In the genomic region with DNA sequence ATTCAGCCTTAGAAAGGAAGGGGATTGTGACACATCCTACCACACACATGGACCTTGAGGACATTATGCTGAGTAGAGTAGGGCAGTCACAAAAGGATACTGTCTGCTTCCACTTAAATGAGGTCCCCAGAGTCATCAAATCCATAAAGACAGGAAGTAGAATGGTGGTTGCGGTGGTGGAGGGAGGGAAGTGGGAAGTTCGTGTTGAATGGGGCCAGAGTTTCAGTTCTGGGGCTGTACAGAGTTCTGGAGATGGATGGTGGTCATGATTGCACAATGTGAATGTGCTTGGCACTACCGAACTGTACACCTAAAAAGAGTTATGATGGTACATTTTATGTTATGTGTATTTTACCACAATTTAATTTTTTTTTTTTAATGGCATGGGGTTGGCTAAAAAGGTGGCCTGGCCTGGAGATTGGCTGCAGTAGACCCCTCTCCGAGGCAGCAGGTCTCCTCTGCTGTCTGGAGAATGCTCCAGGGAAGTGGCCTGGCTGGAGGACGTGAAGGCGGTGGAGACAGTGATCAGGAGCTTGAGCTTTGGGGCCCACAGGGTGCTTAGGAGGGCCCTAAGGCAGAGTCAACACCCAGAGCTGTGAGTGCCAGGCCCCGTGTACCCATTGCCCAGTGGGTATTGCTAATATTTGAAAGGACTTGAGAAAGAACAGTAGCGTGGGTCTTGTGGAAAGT, we compare ENCODE assay signal across 10 cellular contexts. TPM values are rescaled to one million over a fixed set of nuclear protein-coding genes. Genes with fewer than 3 reads are reported as not detected.
DNase-seq lines count a peak whose midpoint lies in the region; ATAC-seq and TF ChIP-seq lines count a peak whose summit lies in the region.
"Had no signal": no experiment of that assay in that cellular context is flagged by ENCODE, and none has a peak within 500 bp of the region (broad histone marks: within the 10 kb centered on the region; RNA-seq: fewer than 3 reads in every experiment).

No MANE protein-coding gene starts in this region.

- intact Hi-C loops in mucosa of descending colon (cut with DNase I, micrococcal nuclease) = no loop called here
- intact Hi-C loops in vagina (cut with DNase I) = no loop called here

- DNase-seq in stimulated activated naive CD8-positive, alpha-beta T cell treated with anti-CD3 and anti-CD28 coated beads, Interleukin-15, Interleukin-2, amounts not matched to agents 100 U/mL and 50 U/mL, for 24 hours = no peak
- DNase-seq in mucosa of descending colon (no peak), vagina (ENCODE audit: extremely low spot score in 2 of 2) (no peak), iPS-NIHi11 (ENCODE audit: low spot score) (no peak)
- DNase-seq: NCI-H1436 treated with DMSO at 0.1 percent for 48 hours had no signal

- H3K4me1 ChIP-seq in mucosa of descending colon (ENCODE audit: low read depth) (no peaks in the 10 kb centered on the region), vagina (peaks cover 52% of the 10 kb centered on the region)

- H3K36me3 ChIP-seq in mucosa of descending colon (ENCODE audit: low read depth) (peaks cover 3% of the 10 kb centered on the region), vagina (peaks cover 0 to 58% of the 10 kb centered on the region in 2 donors)

- no peak for ATAC-seq in stimulated activated naive CD8-positive, alpha-beta T cell treated with anti-CD3 and anti-CD28 coated beads, Interleukin-15, Interleukin-2, amounts not matched to agents 100 U/mL and 50 U/mL, for 24 hours
- peak; percentile 20 for ATAC-seq in mucosa of descending colon
- no peak for ATAC-seq in HG02798 (IDR thresholded peaks at IDR 0.05; ENCODE audit: poor library complexity, unreplicated experiment)
- no peak for ATAC-seq in GM19455 (IDR thresholded peaks at IDR 0.05; ENCODE audit: unreplicated experiment)

- H3K27me3 Mint-ChIP-seq in stimulated activated naive CD8-positive, alpha-beta T cell treated with anti-CD3 and anti-CD28 coated beads, Interleukin-15, Interleukin-2, amounts not matched to agents 100 ng/mL and 50 ng/mL, for 24 hours = no peaks in the 10 kb centered on the region
- no peaks in the 10 kb centered on the region for H3K27me3 Mint-ChIP-seq in brain

- peaks cover 33% of the 10 kb centered on the region for H3K4me1 Mint-ChIP-seq in stimulated activated naive CD8-positive, alpha-beta T cell treated with anti-CD3 and anti-CD28 coated beads, Interleukin-15, Interleukin-2, amounts not matched to agents 100 ng/mL and 50 ng/mL, for 24 hours (ENCODE audit: low read depth)
- peaks cover 11% of the 10 kb centered on the region for H3K4me1 Mint-ChIP-seq in brain

- peak overlapping the region; percentile 76 for H3K27ac Mint-ChIP-seq in stimulated activated naive CD8-positive, alpha-beta T cell treated with anti-CD3 and anti-CD28 coated beads, Interleukin-15, Interleukin-2, amounts not matched to agents 100 ng/mL and 50 ng/mL, for 24 hours
- peak overlapping the region in 3 of 5 experiments; percentile 22 to 72 (median 42) for H3K27ac Mint-ChIP-seq in brain

- no peaks in the 10 kb centered on the region for H3K27me3 ChIP-seq in vagina

- no peak overlapping the region for H3K4me3 Mint-ChIP-seq in stimulated activated naive CD8-positive, alpha-beta T cell treated with anti-CD3 and anti-CD28 coated beads, Interleukin-15, Interleukin-2, amounts not matched to agents 100 ng/mL and 50 ng/mL, for 24 hours
- H3K4me3 Mint-ChIP-seq in brain = no peak overlapping the region

- H3K9me3 Mint-ChIP-seq in stimulated activated naive CD8-positive, alpha-beta T cell treated with anti-CD3 and anti-CD28 coated beads, Interleukin-15, Interleukin-2, amounts not matched to agents 100 ng/mL and 50 ng/mL, for 24 hours = no peaks in the 10 kb centered on the region
- H3K9me3 Mint-ChIP-seq in brain = no peaks in the 10 kb centered on the region

- H3K4me3 ChIP-seq in mucosa of descending colon = no peak overlapping the region
- H3K4me3 ChIP-seq in vagina = no peak overlapping the region

- peaks cover 57% of the 10 kb centered on the region for H3K36me3 Mint-ChIP-seq in stimulated activated naive CD8-positive, alpha-beta T cell treated with anti-CD3 and anti-CD28 coated beads, Interleukin-15, Interleukin-2, amounts not matched to agents 100 ng/mL and 50 ng/mL, for 24 hours (ENCODE audit: low read depth)
- H3K36me3 Mint-ChIP-seq in brain = peaks cover 74% of the 10 kb centered on the region

- TF ChIP-seq CTCF in brain (conservative IDR thresholded peaks at IDR 0.05) (no peak), mucosa of descending colon (IDR thresholded peaks at IDR 0.05) (no peak), vagina (IDR thresholded peaks at IDR 0.05) (no peak)

- no peak for TF ChIP-seq POLR2A in vagina (IDR thresholded peaks at IDR 0.05)

- peak overlapping the region; percentile 62 for H3K27ac ChIP-seq in vagina
- H3K27ac ChIP-seq: C4-2B had no signal

- H3K9me3 ChIP-seq in mucosa of descending colon = no peaks in the 10 kb centered on the region
- H3K9me3 ChIP-seq in vagina = no peaks in the 10 kb centered on the region

RNA-seq across cellular contexts. Expression of gene IFNGR2, which starts 30.4 kb away (rescaled TPM):
- polyA plus RNA-seq in brain (ENCODE audit: insufficient read depth, low read depth, low replicate concordance) = 40.4 TPM
- 100 to 1,000 TPM in 1 of 3 donors, 10 to 100 TPM in 2; 56.3 to 155 (median 87.8) TPM for total RNA-seq in mucosa of descending colon
- total RNA-seq in vagina = 89.6 TPM

RNA-seq across cellular contexts. Expression of gene TMEM50B, which starts 46.2 kb away (rescaled TPM):
- polyA plus RNA-seq in brain (ENCODE audit: insufficient read depth, low read depth, low replicate concordance) = 18.8 TPM
- total RNA-seq in mucosa of descending colon = 10 to 100 TPM; 40.5 to 53.1 (median 42.2) TPM
- total RNA-seq in vagina = 42.5 TPM

RNA-seq across cellular contexts. Expression of gene DNAJC28, which starts 57.9 kb away (rescaled TPM):
- 0.85 TPM for polyA plus RNA-seq in brain (ENCODE audit: insufficient read depth, low read depth, low replicate concordance)
- total RNA-seq in mucosa of descending colon (1 to 10 TPM; 1.9 to 3.0 (median 2.9) TPM), vagina (1.5 TPM)
